ENCODE assay signal across 20 cellular contexts in the genomic region with DNA sequence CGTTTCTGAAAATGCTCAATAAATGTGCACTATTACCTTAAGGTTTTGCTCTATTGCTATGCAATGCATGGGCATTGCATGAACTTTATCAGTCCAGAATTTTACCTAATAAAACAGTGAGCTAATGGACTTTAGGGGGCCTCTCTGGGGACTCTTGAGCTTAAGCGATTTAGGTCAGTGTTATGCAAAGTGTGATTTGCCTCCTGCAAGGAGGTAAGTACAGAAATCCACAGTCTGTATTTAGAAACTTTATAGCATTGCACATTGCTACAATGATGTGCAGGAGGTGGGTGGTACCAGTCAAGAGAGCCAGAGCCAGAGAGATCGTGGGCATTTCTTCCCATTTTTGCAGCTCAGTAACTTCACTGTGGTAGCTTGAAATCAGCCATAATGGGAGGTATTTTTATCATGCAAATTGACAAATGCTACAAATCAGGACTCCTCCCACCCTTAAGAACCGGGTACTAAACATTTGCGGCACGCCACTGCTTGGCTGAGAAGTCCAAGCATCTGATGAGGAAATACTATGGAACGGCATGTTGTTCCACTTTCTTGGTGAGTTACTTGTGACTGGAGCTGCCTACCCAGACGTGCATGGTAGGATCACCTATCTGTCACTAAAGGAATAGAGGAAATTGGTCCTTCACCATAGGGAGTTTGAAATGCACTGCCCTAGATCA.
"Had no signal": no experiment of that assay in that cellular context is flagged by ENCODE, and none has a peak within 500 bp of the region (broad histone marks: within the 10 kb centered on the region; RNA-seq: fewer than 3 reads in every experiment).

No MANE protein-coding gene starts in this region.

- H3K4me3 Mint-ChIP-seq: activated B cell treated with CpG ODN at 0.5 μM for 24 hours; activated CD8-positive, alpha-beta T cell treated with anti-CD3 and anti-CD28 coated beads, Interleukin-2, amount 10 ng/mL, durations not matched to agents 7 days and 5 days; activated naive CD8-positive, alpha-beta T cell treated with anti-CD3 and anti-CD28 coated beads for 36 hours; activated T-cell treated with anti-CD3 and anti-CD28 coated beads, Interleukin-2, amount 50 U/mL, for 72 hours; naive B cell had no signal

- H3K4me1 Mint-ChIP-seq: activated B cell treated with CpG ODN at 0.5 μM for 24 hours; activated naive CD8-positive, alpha-beta T cell treated with anti-CD3 and anti-CD28 coated beads for 36 hours; naive B cell had no signal

- H3K9me3 Mint-ChIP-seq: activated B cell treated with CpG ODN at 0.5 μM for 24 hours; activated naive CD8-positive, alpha-beta T cell treated with anti-CD3 and anti-CD28 coated beads for 36 hours; activated T-cell treated with anti-CD3 and anti-CD28 coated beads, Interleukin-2, amount 50 U/mL, for 72 hours; naive B cell had no signal

- ATAC-seq: activated CD8-positive, alpha-beta T cell treated with anti-CD3 and anti-CD28 coated beads, Interleukin-2, amount 10 ng/mL, durations not matched to agents 7 days and 5 days; stimulated activated naive CD8-positive, alpha-beta T cell treated with anti-CD3 and anti-CD28 coated beads, Interleukin-15, Interleukin-2, amounts not matched to agents 100 U/mL and 50 U/mL, for 24 hours had no signal

- DNase-seq: activated B cell treated with CpG ODN at 0.5 μM for 24 hours; activated CD4-positive, alpha-beta T cell treated with anti-CD3 and anti-CD28 coated beads for 48 hours; activated CD8-positive, alpha-beta memory T cell treated with anti-CD3 and anti-CD28 coated beads, Interleukin-2, amount 50 U/mL, for 4 hours; activated CD8-positive, alpha-beta T cell treated with anti-CD3 and anti-CD28 coated beads, Interleukin-2, amount 10 ng/mL, durations not matched to agents 7 days and 5 days; activated naive CD8-positive, alpha-beta T cell treated with anti-CD3 and anti-CD28 coated beads for 36 hours; activated T-cell treated with anti-CD3 and anti-CD28 coated beads, Interleukin-2, amount 50 U/mL, for 72 hours; effector CD8-positive, alpha-beta T cell; foreskin melanocyte; naive B cell; right cardiac atrium; stimulated activated CD4-positive, alpha-beta T cell treated with anti-CD3 and anti-CD28 coated beads, Interleukin-4, amount 100 ng/mL, for 4 hours; stimulated activated CD8-positive, alpha-beta memory T cell treated with anti-CD3 and anti-CD28 coated beads, Interleukin-4, amount 100 ng/mL, for 48 hours; stimulated activated naive CD8-positive, alpha-beta T cell treated with anti-CD3 and anti-CD28 coated beads, Interleukin-15, Interleukin-2, amounts not matched to agents 100 U/mL and 50 U/mL, for 24 hours; T-helper 2 cell; upper lobe of left lung had no signal

- H3K27me3 ChIP-seq: suprapubic skin, upper lobe of left lung had no signal

- H3K27ac ChIP-seq: epithelial cell of prostate, suprapubic skin, upper lobe of left lung had no signal

- H3K9me3 ChIP-seq: suprapubic skin, upper lobe of left lung had no signal

- H3K4me3 ChIP-seq: lung, skin epidermis, suprapubic skin, upper lobe of left lung had no signal

- H3K36me3 ChIP-seq: suprapubic skin, upper lobe of left lung had no signal

- H3K4me1 ChIP-seq: upper lobe of left lung had no signal

- H3K27ac Mint-ChIP-seq: activated B cell treated with CpG ODN at 0.5 μM for 24 hours; activated CD8-positive, alpha-beta T cell treated with anti-CD3 and anti-CD28 coated beads, Interleukin-2, amount 10 ng/mL, durations not matched to agents 7 days and 5 days; activated naive CD8-positive, alpha-beta T cell treated with anti-CD3 and anti-CD28 coated beads for 36 hours; activated T-cell treated with anti-CD3 and anti-CD28 coated beads, Interleukin-2, amount 50 U/mL, for 72 hours; naive B cell; progenitor cell of endocrine pancreas had no signal

- H3K36me3 Mint-ChIP-seq: activated naive CD8-positive, alpha-beta T cell treated with anti-CD3 and anti-CD28 coated beads for 36 hours; naive B cell had no signal

- H3K27me3 Mint-ChIP-seq: activated B cell treated with CpG ODN at 0.5 μM for 24 hours; activated naive CD8-positive, alpha-beta T cell treated with anti-CD3 and anti-CD28 coated beads for 36 hours; naive B cell; progenitor cell of endocrine pancreas had no signal
